Comparison of ENCODE assay signal across 16 cellular contexts in the genomic region with DNA sequence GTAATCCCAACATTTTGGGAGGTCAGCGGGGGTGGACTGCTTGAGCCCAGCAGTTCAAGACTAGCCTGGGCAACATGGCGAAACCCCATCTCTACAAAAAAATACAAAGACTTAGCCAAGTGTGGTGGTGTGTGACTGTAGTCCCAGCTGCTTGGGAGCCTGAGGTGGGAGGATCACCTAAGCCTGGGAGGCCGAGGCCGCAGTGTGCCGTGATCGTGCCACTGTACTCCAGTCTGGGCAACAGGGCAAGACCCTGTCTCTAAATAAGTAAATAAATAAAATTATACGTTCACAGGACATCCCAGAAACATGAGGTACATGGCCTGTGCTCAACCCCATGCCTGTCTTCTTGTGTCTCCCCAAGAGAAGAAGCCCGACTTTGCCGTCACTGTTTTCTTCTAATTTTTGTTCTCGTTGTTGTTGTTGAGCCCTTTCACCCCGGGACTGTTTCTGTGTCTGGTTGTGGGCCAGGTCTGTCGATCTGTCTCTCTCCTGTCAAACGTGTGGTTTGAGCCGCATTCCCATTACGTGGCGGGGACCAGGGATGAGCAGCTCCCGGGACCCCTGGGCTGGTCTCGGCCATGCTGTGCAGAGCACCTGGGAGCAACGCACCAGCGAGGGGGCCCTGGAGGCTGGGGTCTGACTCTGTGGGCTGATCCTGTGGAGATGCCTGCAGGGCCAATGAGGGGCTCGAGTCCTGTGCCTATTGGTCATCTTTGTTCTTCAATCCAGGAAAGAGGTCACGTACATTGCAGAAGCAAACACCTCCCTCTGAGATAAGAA.
"Had no signal": no experiment of that assay in that cellular context is flagged by ENCODE, and none has a peak within 500 bp of the region (broad histone marks: within the 10 kb centered on the region; RNA-seq: fewer than 3 reads in every experiment).

No MANE protein-coding gene starts in this region.

- H3K4me1 ChIP-seq: pancreas had no signal

- H3K27ac ChIP-seq: esophagus muscularis mucosa, gastroesophageal sphincter, pancreas, transverse colon had no signal

- DNase-seq: activated CD4-positive, alpha-beta T cell treated with anti-CD3 and anti-CD28 coated beads, Interleukin-2, amount 10 ng/mL, durations not matched to agents 24 days and 14 days; activated CD4-positive, CD25-positive, alpha-beta regulatory T cell; activated CD8-positive, alpha-beta T cell treated with anti-CD3 and anti-CD28 coated beads for 36 hours; activated naive CD4-positive, alpha-beta T cell treated with anti-CD3 and anti-CD28 coated beads for 36 hours; activated T-cell treated with anti-CD3 and anti-CD28 coated beads, Interleukin-2, amount 50 U/mL, for 1 hour; effector CD4-positive, alpha-beta T cell; mesendoderm; naive thymus-derived CD4-positive, alpha-beta T cell; stimulated activated CD4-positive, alpha-beta T cell treated with anti-CD3 and anti-CD28 coated beads, Interleukin-2, amount 100 ng/mL, for 24 hours; stimulated activated naive CD8-positive, alpha-beta T cell treated with anti-CD3 and anti-CD28 coated beads, Interleukin-15, Interleukin-2, amounts not matched to agents 100 U/mL and 50 U/mL, for 24 hours; transverse colon had no signal

- H3K4me3 ChIP-seq: esophagus muscularis mucosa, gastroesophageal sphincter, pancreas, transverse colon had no signal

- ATAC-seq: activated CD8-positive, alpha-beta T cell treated with anti-CD3 and anti-CD28 coated beads for 36 hours; activated T-helper 17 cell treated with anti-CD3 and anti-CD28 coated beads, Interleukin-2, amount 50 U/mL, for 72 hours; gastroesophageal sphincter; naive thymus-derived CD4-positive, alpha-beta T cell; pancreas; stimulated activated naive CD8-positive, alpha-beta T cell treated with anti-CD3 and anti-CD28 coated beads, Interleukin-15, Interleukin-2, amounts not matched to agents 100 U/mL and 50 U/mL, for 24 hours had no signal

- H3K27me3 Mint-ChIP-seq: activated CD4-positive, alpha-beta T cell treated with anti-CD3 and anti-CD28 coated beads, Interleukin-2, amount 10 ng/mL, durations not matched to agents 24 days and 14 days; activated CD8-positive, alpha-beta T cell treated with anti-CD3 and anti-CD28 coated beads for 36 hours; activated T-helper 17 cell treated with anti-CD3 and anti-CD28 coated beads, Interleukin-2, amount 50 U/mL, for 72 hours; naive thymus-derived CD4-positive, alpha-beta T cell had no signal

- H3K27ac Mint-ChIP-seq: activated CD4-positive, alpha-beta T cell treated with anti-CD3 and anti-CD28 coated beads, Interleukin-2, amount 10 ng/mL, durations not matched to agents 24 days and 14 days; activated CD8-positive, alpha-beta T cell treated with anti-CD3 and anti-CD28 coated beads for 36 hours; activated naive CD4-positive, alpha-beta T cell treated with anti-CD3 and anti-CD28 coated beads for 36 hours; activated T-helper 17 cell treated with anti-CD3 and anti-CD28 coated beads, Interleukin-2, amount 50 U/mL, for 72 hours; naive thymus-derived CD4-positive, alpha-beta T cell; T-helper 2 cell treated with Interferon-gamma antibody and Interleukin-4, amounts not matched to agents 5 μg/mL and 100 μg/mL, for 36 hours had no signal

- H3K4me1 Mint-ChIP-seq: activated CD4-positive, alpha-beta T cell treated with anti-CD3 and anti-CD28 coated beads, Interleukin-2, amount 10 ng/mL, durations not matched to agents 24 days and 14 days had no signal

- H3K4me3 Mint-ChIP-seq: activated CD4-positive, alpha-beta T cell treated with anti-CD3 and anti-CD28 coated beads, Interleukin-2, amount 10 ng/mL, durations not matched to agents 24 days and 14 days; activated CD8-positive, alpha-beta T cell treated with anti-CD3 and anti-CD28 coated beads for 36 hours; activated naive CD4-positive, alpha-beta T cell treated with anti-CD3 and anti-CD28 coated beads for 36 hours; activated T-helper 17 cell treated with anti-CD3 and anti-CD28 coated beads, Interleukin-2, amount 50 U/mL, for 72 hours; naive thymus-derived CD4-positive, alpha-beta T cell; T-helper 2 cell treated with Interferon-gamma antibody and Interleukin-4, amounts not matched to agents 5 μg/mL and 100 μg/mL, for 36 hours had no signal

- H3K27me3 ChIP-seq: esophagus muscularis mucosa, gastroesophageal sphincter, pancreas, transverse colon had no signal

- H3K9me3 ChIP-seq: esophagus muscularis mucosa, gastroesophageal sphincter, pancreas, transverse colon had no signal

- H3K36me3 ChIP-seq: pancreas, transverse colon had no signal

- H3K9me3 Mint-ChIP-seq: activated CD4-positive, alpha-beta T cell treated with anti-CD3 and anti-CD28 coated beads, Interleukin-2, amount 10 ng/mL, durations not matched to agents 24 days and 14 days; activated CD8-positive, alpha-beta T cell treated with anti-CD3 and anti-CD28 coated beads for 36 hours; activated T-helper 17 cell treated with anti-CD3 and anti-CD28 coated beads, Interleukin-2, amount 50 U/mL, for 72 hours; T-helper 2 cell treated with Interferon-gamma antibody and Interleukin-4, amounts not matched to agents 5 μg/mL and 100 μg/mL, for 36 hours had no signal
